Comparison of ENCODE assay signal across 22 cellular contexts in genomic region chr12:18805516-18806248, GRCh38.
DNase-seq lines count a peak whose midpoint lies in the region; ATAC-seq and TF ChIP-seq lines count a peak whose summit lies in the region.
"Had no signal": no experiment of that assay in that cellular context is flagged by ENCODE, and none has a peak within 500 bp of the region (broad histone marks: within the 10 kb centered on the region; RNA-seq: fewer than 3 reads in every experiment).

No MANE protein-coding gene starts in this region.

- ATAC-seq in Right ventricle myocardium superior (ENCODE audit: poor library complexity) (peak; percentile 57), HG03280 (IDR thresholded peaks at IDR 0.05; ENCODE audit: unreplicated experiment) (no peak)
- ATAC-seq: left lobe of liver had no signal

- H3K27ac Mint-ChIP-seq in type B pancreatic cell: no peak overlapping the region
- H3K27ac Mint-ChIP-seq: dendritic cell treated with granulocyte-macrophage colony-stimulating factor and Interleukin-4, amounts not matched to agents 40 ng/mL and 50 ng/mL, for 4 days; stimulated activated naive CD8-positive, alpha-beta T cell treated with anti-CD3 and anti-CD28 coated beads, Interleukin-15, Interleukin-2, amounts not matched to agents 100 ng/mL and 50 ng/mL, for 24 hours had no signal

- H3K4me1 Mint-ChIP-seq in type B pancreatic cell (ENCODE audit: unreplicated experiment): no peaks in the 10 kb centered on the region

- TF ChIP-seq CTCF in astrocyte of the cerebellum (IDR thresholded peaks at IDR 0.05; ENCODE audit: low read depth, low read length, missing control alignments): peak; percentile 15
- TF ChIP-seq CTCF in type B pancreatic cell (conservative IDR thresholded peaks at IDR 0.05): peak; percentile 65

- intact Hi-C loops in Right ventricle myocardium superior (cut with DNase I): no loop called here
- intact Hi-C loops in cardiac septum (cut with DNase I): no loop called here

- in situ Hi-C loops in astrocyte of the cerebellum (cut with HindIII; ENCODE audit: low sequenced_read_pairs): no loop called here

- DNase-seq in Right ventricle myocardium superior (no peak), cardiac septum (ENCODE audit: low spot score) (no peak), astrocyte of the cerebellum (ENCODE audit: low read depth) (no peak), iPS DF 6.9 (ENCODE audit: low read depth, low spot score) (peak; percentile 13), type B pancreatic cell (ENCODE audit: extremely low spot score, unreplicated experiment) (no peak), medulla oblongata (ENCODE audit: extremely low spot score) (no peak), kidney glomerular epithelial cell (lab: John Stamatoyannopoulos, UW) (no peak)
- DNase-seq: GDM1, GOT3, NCI-H1436, NCI-H2171, NCI-H526 treated with DMSO at 0.1 percent for 48 hours, pancreas, upper lobe of left lung had no signal

- H3K27me3 Mint-ChIP-seq in type B pancreatic cell: peaks cover 10% of the 10 kb centered on the region
- H3K27me3 Mint-ChIP-seq: dendritic cell treated with granulocyte-macrophage colony-stimulating factor and Interleukin-4, amounts not matched to agents 40 ng/mL and 50 ng/mL, for 4 days; stimulated activated naive CD8-positive, alpha-beta T cell treated with anti-CD3 and anti-CD28 coated beads, Interleukin-15, Interleukin-2, amounts not matched to agents 100 ng/mL and 50 ng/mL, for 24 hours had no signal

- H3K36me3 Mint-ChIP-seq in type B pancreatic cell: peaks cover 4% of the 10 kb centered on the region

- H3K27ac ChIP-seq in iPS DF 6.9 (ENCODE audit: low read length): no peak overlapping the region
- H3K27ac ChIP-seq: BLaER1 treated with 17β-estradiol and CSF1 and Interleukin-3, amounts not matched to agents 10 nM and 100 nM; breast epithelium; pancreas; SJSA1; skin epidermis; upper lobe of left lung had no signal

- no CpG with 5 or more reads among the region's 10 CpGs for WGBS in iPS DF 6.9 (ENCODE audit: insufficient coverage, insufficient read length)

- H3K9me3 Mint-ChIP-seq in type B pancreatic cell: no peaks in the 10 kb centered on the region
- H3K9me3 Mint-ChIP-seq: dendritic cell treated with granulocyte-macrophage colony-stimulating factor and Interleukin-4, amounts not matched to agents 40 ng/mL and 50 ng/mL, for 4 days; stimulated activated naive CD8-positive, alpha-beta T cell treated with anti-CD3 and anti-CD28 coated beads, Interleukin-15, Interleukin-2, amounts not matched to agents 100 ng/mL and 50 ng/mL, for 24 hours had no signal

- H3K4me1 ChIP-seq in iPS DF 6.9 (ENCODE audit: control insufficient read depth, insufficient read depth, low read length): no peaks in the 10 kb centered on the region
- H3K4me1 ChIP-seq: breast epithelium, SJSA1, upper lobe of left lung had no signal

- H3K4me3 Mint-ChIP-seq in type B pancreatic cell: no peak overlapping the region
- H3K4me3 Mint-ChIP-seq: dendritic cell treated with granulocyte-macrophage colony-stimulating factor and Interleukin-4, amounts not matched to agents 40 ng/mL and 50 ng/mL, for 4 days; stimulated activated naive CD8-positive, alpha-beta T cell treated with anti-CD3 and anti-CD28 coated beads, Interleukin-15, Interleukin-2, amounts not matched to agents 100 ng/mL and 50 ng/mL, for 24 hours had no signal

- no peaks in the 10 kb centered on the region for H3K36me3 ChIP-seq in iPS DF 6.9 (ENCODE audit: control insufficient read depth, insufficient read depth, low read length)
- H3K36me3 ChIP-seq: BLaER1 treated with 17β-estradiol and CSF1 and Interleukin-3, amounts not matched to agents 10 nM and 100 nM; breast epithelium; pancreas; SJSA1; upper lobe of left lung had no signal

- no peaks in the 10 kb centered on the region for H3K9me3 ChIP-seq in iPS DF 6.9 (ENCODE audit: control insufficient read depth, insufficient read depth, low read length)
- H3K9me3 ChIP-seq: breast epithelium, pancreas, SJSA1, upper lobe of left lung had no signal

- H3K27me3 ChIP-seq in iPS DF 6.9 (ENCODE audit: control insufficient read depth, insufficient read depth, low read length): no peaks in the 10 kb centered on the region
- H3K27me3 ChIP-seq: BLaER1 treated with 17β-estradiol and CSF1 and Interleukin-3, amounts not matched to agents 10 nM and 100 nM; breast epithelium; pancreas; SJSA1; upper lobe of left lung had no signal

- H3K4me3 ChIP-seq in astrocyte of the cerebellum (ENCODE audit: low read depth, low read length): no peak overlapping the region
- H3K4me3 ChIP-seq in iPS DF 6.9 (ENCODE audit: low read length): no peak overlapping the region
- H3K4me3 ChIP-seq: BLaER1 treated with 17β-estradiol and CSF1 and Interleukin-3, amounts not matched to agents 10 nM and 100 nM; breast epithelium; pancreas; SJSA1; skin epidermis; upper lobe of left lung had no signal
